Comparison of ENCODE assay signal across 21 cellular contexts in the genomic region with DNA sequence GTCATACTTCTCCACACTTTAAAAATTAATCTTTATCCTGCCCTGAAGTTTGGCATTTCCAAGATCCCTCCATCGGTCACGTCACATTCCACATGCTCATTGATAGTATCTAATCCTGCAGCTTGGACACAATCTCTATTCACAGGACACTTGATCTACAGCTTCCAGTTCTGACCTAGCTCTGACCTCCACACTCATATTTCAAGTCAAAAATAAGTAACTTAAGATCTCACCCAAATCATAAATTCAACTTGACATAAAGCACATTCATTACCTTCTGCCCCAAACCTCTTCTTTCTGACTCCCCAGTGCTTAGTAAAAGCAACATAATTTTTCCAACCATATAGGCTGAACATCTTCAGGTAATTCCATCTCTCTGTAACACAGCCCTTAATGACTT.
"Had no signal": no experiment of that assay in that cellular context is flagged by ENCODE, and none has a peak within 500 bp of the region (broad histone marks: within the 10 kb centered on the region; RNA-seq: fewer than 3 reads in every experiment).

No MANE protein-coding gene starts in this region.

- H3K4me3 ChIP-seq: esophagus squamous epithelium, lower lobe of right lung, prostate gland, sigmoid colon, testis, tibial artery, upper lobe of left lung, uterus had no signal

- H3K27me3 Mint-ChIP-seq: effector memory CD8-positive, alpha-beta T cell had no signal

- ATAC-seq: effector memory CD8-positive, alpha-beta T cell; left colon; natural killer cell treated with Interleukin-12 subunit alpha and Interleukin-12 subunit beta and Interleukin-15 and Interleukin-18, amount 100 ng/mL, for 72 hours; stimulated activated effector memory CD8-positive, alpha-beta T cell treated with anti-CD3 and anti-CD28 coated beads, Interleukin-12 subunit alpha, Interleukin-12 subunit beta, amount 100 ng/mL, for 72 hours had no signal

- H3K27ac Mint-ChIP-seq: effector memory CD8-positive, alpha-beta T cell; immature natural killer cell; natural killer cell treated with Interleukin-12 subunit alpha and Interleukin-12 subunit beta and Interleukin-15 and Interleukin-18, amount 100 ng/mL, for 72 hours; stimulated activated effector memory CD8-positive, alpha-beta T cell treated with anti-CD3 and anti-CD28 coated beads, Interleukin-12 subunit alpha, Interleukin-12 subunit beta, amount 100 ng/mL, for 72 hours had no signal

- H3K36me3 Mint-ChIP-seq: immature natural killer cell; natural killer cell treated with Interleukin-12 subunit alpha and Interleukin-12 subunit beta and Interleukin-15 and Interleukin-18, amount 100 ng/mL, for 72 hours; stimulated activated effector memory CD8-positive, alpha-beta T cell treated with anti-CD3 and anti-CD28 coated beads, Interleukin-12 subunit alpha, Interleukin-12 subunit beta, amount 100 ng/mL, for 72 hours had no signal

- H3K27ac ChIP-seq: esophagus squamous epithelium, lower lobe of right lung, prostate gland, sigmoid colon, testis, tibial artery, upper lobe of left lung had no signal

- H3K4me1 Mint-ChIP-seq: immature natural killer cell; stimulated activated effector memory CD8-positive, alpha-beta T cell treated with anti-CD3 and anti-CD28 coated beads, Interleukin-12 subunit alpha, Interleukin-12 subunit beta, amount 100 ng/mL, for 72 hours had no signal

- H3K9me3 ChIP-seq: lower lobe of right lung, prostate gland, sigmoid colon, testis, tibial artery, upper lobe of left lung, uterus had no signal

- H3K4me1 ChIP-seq: esophagus squamous epithelium, lower lobe of right lung, testis, tibial artery, upper lobe of left lung, uterus had no signal

- DNase-seq: cortex of kidney; effector memory CD8-positive, alpha-beta T cell; erythroblast; esophagus squamous epithelium; foreskin melanocyte; immature natural killer cell; islet precursor cell; kidney glomerular epithelial cell; left colon; lower lobe of right lung; sigmoid colon; stimulated activated CD4-positive, alpha-beta T cell treated with anti-CD3 and anti-CD28 coated beads, Interleukin-2, amount 100 ng/mL, for 24 hours; stimulated activated CD4-positive, alpha-beta T cell treated with anti-CD3 and anti-CD28 coated beads, Interleukin-4, amount 100 ng/mL, for 24 hours; stimulated activated naive CD4-positive, alpha-beta T cell treated with Interleukin-2 at 50 U/mL for 16 hours; testis; tibial artery; upper lobe of left lung; uterus had no signal

- H3K4me3 Mint-ChIP-seq: effector memory CD8-positive, alpha-beta T cell; immature natural killer cell; natural killer cell treated with Interleukin-12 subunit alpha and Interleukin-12 subunit beta and Interleukin-15 and Interleukin-18, amount 100 ng/mL, for 72 hours; stimulated activated effector memory CD8-positive, alpha-beta T cell treated with anti-CD3 and anti-CD28 coated beads, Interleukin-12 subunit alpha, Interleukin-12 subunit beta, amount 100 ng/mL, for 72 hours had no signal

- H3K36me3 ChIP-seq: esophagus squamous epithelium, lower lobe of right lung, prostate gland, sigmoid colon, tibial artery, upper lobe of left lung, uterus had no signal

- H3K27me3 ChIP-seq: esophagus squamous epithelium, sigmoid colon, testis, tibial artery, upper lobe of left lung, uterus had no signal
